Comparison of ENCODE assay signal across 8 cellular contexts in the genomic region with DNA sequence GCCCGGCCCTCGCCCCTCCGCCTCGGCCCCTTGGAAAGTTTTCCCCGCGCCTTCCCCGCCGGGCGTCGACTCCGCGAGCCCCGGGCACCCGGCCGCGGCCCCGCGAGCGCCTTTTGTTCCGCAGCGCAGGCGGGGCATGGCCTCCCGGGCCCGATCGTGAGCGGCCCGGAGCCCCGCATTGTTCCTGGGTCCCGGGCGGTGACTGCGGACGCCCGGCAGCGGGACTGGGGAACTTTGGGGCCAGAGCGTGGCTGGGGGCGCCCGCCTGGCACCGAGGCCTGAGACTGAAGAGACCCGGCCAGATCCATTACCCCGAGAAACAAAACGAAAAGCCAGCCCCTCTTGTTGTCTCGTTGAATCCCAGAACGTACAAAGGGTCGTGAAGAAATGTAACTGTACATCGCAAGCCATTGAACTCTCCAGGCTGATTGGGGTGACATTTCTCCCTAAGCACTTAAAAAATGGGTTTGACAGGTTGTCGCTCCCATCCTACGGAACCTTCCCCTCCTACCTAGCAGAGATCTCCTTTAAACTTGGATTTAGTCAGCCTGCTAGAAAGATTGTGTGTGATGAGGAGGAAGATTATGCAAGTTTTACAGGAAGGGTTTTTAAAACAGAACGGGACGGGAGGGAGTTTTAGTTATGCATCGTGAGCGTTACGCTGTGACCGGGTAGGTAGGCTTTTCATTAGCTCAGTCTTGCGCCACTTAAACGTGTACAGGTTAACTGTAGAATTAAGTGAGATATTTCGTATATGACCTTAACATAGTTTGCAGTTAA. TPM values are rescaled to one million over a fixed set of nuclear protein-coding genes. Genes with fewer than 3 reads are reported as not detected.
DNase-seq lines count a peak whose midpoint lies in the region; ATAC-seq and TF ChIP-seq lines count a peak whose summit lies in the region.

No MANE protein-coding gene starts in this region.

- DNase-seq in DND-41: peak; percentile 32
- peak; percentile 5 to 31 for DNase-seq in SJCRH30
- no peak for DNase-seq in chondrocyte (ENCODE audit: low spot score)
- no peak for DNase-seq in right lobe of liver
- DNase-seq in suprapubic skin (ENCODE audit: low spot score in 2 of 2): peak in 1 of 2 donors; percentile 65
- DNase-seq in NCI-H1048 (lab: John Stamatoyannopoulos, UW): no peak

- ATAC-seq in DND-41 (ENCODE audit: insufficient read depth, low read depth): peak; percentile 16
- peak; percentile 22 for ATAC-seq in GM19351 (IDR thresholded peaks at IDR 0.05; ENCODE audit: unreplicated experiment)
- peak; percentile 28 for ATAC-seq in HG03439 (IDR thresholded peaks at IDR 0.05; ENCODE audit: unreplicated experiment)
- ATAC-seq in right lobe of liver: peak; percentile 1 to 24 (median 18)

- H3K36me3 ChIP-seq in DND-41 (ENCODE audit: insufficient read depth, low read length) (peaks cover 9% of the 10 kb centered on the region; the same call in 1 of the 2 replicates), SJCRH30 (no peaks in the 10 kb centered on the region), right lobe of liver (no peaks in the 10 kb centered on the region), suprapubic skin (no peaks in the 10 kb centered on the region)

- H4K20me1 ChIP-seq in DND-41 (ENCODE audit: insufficient read depth, low read length): peaks cover 43% of the 10 kb centered on the region

- no peaks in the 10 kb centered on the region for H3K9me3 ChIP-seq in DND-41 (ENCODE audit: insufficient read depth, low read length, severe bottlenecking)
- H3K9me3 ChIP-seq in SJCRH30 (replicated peaks): no peaks in the 10 kb centered on the region
- H3K9me3 ChIP-seq in right lobe of liver: no peaks in the 10 kb centered on the region
- H3K9me3 ChIP-seq in suprapubic skin: no peaks in the 10 kb centered on the region

- no peak for TF ChIP-seq EP300 in suprapubic skin (IDR thresholded peaks at IDR 0.05)

- peaks cover 41% of the 10 kb centered on the region for H3K4me1 Mint-ChIP-seq in chondrocyte (ENCODE audit: low read depth)

- H3K27me3 Mint-ChIP-seq in chondrocyte (ENCODE audit: low read depth): no peaks in the 10 kb centered on the region

- H3K4me2 ChIP-seq in DND-41 (ENCODE audit: insufficient read depth, low read length): peak overlapping the region; percentile 72

- no peaks in the 10 kb centered on the region for H3K9me3 Mint-ChIP-seq in chondrocyte (ENCODE audit: low read depth)

- TF ChIP-seq CTCF in DND-41 (IDR thresholded peaks at IDR 0.05; ENCODE audit: borderline replicate concordance, extremely low read depth, low read length, poor library complexity, severe bottlenecking) (peak; percentile 3), chondrocyte (IDR thresholded peaks at IDR 0.05) (peak; percentile 23), right lobe of liver (IDR thresholded peaks at IDR 0.05) (no peak), suprapubic skin (IDR thresholded peaks at IDR 0.05) (no peak)

- peak overlapping the region; percentile 86 for H3K9ac ChIP-seq in DND-41 (ENCODE audit: low read depth, low read length)

- WGBS in right lobe of liver (ENCODE audit: insufficient coverage, low coverage, low lambda C conversion rate, missing lambda C conversion rate): under 1% methylated on average over 19 of the region's 56 CpGs
- under 1% methylated on average over 39 of the region's 56 CpGs for WGBS in suprapubic skin

- H2AFZ ChIP-seq in DND-41 (ENCODE audit: low read depth, low read length): peak overlapping the region; percentile 30

- peaks cover 58% of the 10 kb centered on the region for H3K79me2 ChIP-seq in DND-41 (ENCODE audit: insufficient read depth, low read length)

- H3K4me3 Mint-ChIP-seq in chondrocyte (ENCODE audit: unreplicated experiment): peak overlapping the region; percentile 86

- no peaks in the 10 kb centered on the region for H3K27me3 ChIP-seq in DND-41 (ENCODE audit: insufficient read depth, low read length, poor library complexity)
- H3K27me3 ChIP-seq in SJCRH30: no peaks in the 10 kb centered on the region
- H3K27me3 ChIP-seq in right lobe of liver: no peaks in the 10 kb centered on the region
- no peaks in the 10 kb centered on the region for H3K27me3 ChIP-seq in suprapubic skin

- no peaks in the 10 kb centered on the region for H3K36me3 Mint-ChIP-seq in chondrocyte (ENCODE audit: low read depth)

- TF ChIP-seq POLR2A in right lobe of liver (IDR thresholded peaks at IDR 0.05) (no peak), suprapubic skin (IDR thresholded peaks at IDR 0.05) (no peak)

- H3K4me1 ChIP-seq in DND-41 (ENCODE audit: insufficient read depth, low read length): peaks cover 47% of the 10 kb centered on the region
- H3K4me1 ChIP-seq in SJCRH30: no peaks in the 10 kb centered on the region; the same call in 1 of the 2 replicates
- peaks cover 0 to 10% (median 3%) of the 10 kb centered on the region in 4 donors for H3K4me1 ChIP-seq in right lobe of liver
- H3K4me1 ChIP-seq in suprapubic skin: peaks cover 52% of the 10 kb centered on the region

- H3K27ac ChIP-seq in DND-41 (ENCODE audit: low read length) (peak overlapping the region; percentile 85), SJCRH30 (peak overlapping the region; percentile 70), right lobe of liver (peak overlapping the region; percentile 67 to 91 (median 91)), suprapubic skin (peak overlapping the region; percentile 99)

- H3K4me3 ChIP-seq in DND-41 (ENCODE audit: low read depth in 1 of 2, low read length in 2 of 2) (peak overlapping the region; percentile 33 to 83), SJCRH30 (peak overlapping the region; percentile 97), right lobe of liver (peak overlapping the region; percentile 82 to 90 (median 87)), suprapubic skin (peak overlapping the region; percentile 100)

- peak overlapping the region; percentile 85 for H3K27ac Mint-ChIP-seq in chondrocyte (ENCODE audit: unreplicated experiment)

- intact Hi-C loops in right lobe of liver (cut with DNase I): no loop called here

RNA-seq across cellular contexts. Expression of gene METTL9, which starts 0.8 kb away (rescaled TPM):
- 103 and 125 TPM in 2 replicates for total RNA-seq in SJCRH30 (2014; rRNA removed; shearing (Covaris generic))
- 77.1 to 88.6 TPM (median 82.8 TPM) in 3 replicates for total RNA-seq in chondrocyte
- 10 to 100 TPM in 5 of 6 experiments, 1 to 10 TPM in 1; 9.6 to 29.3 (median 15.5) TPM for total RNA-seq in right lobe of liver
- total RNA-seq in suprapubic skin: 100 to 1,000 TPM in 1 of 4 donors, 10 to 100 TPM in 3; 76.3 to 105 (median 85.7) TPM

RNA-seq across cellular contexts. Expression of gene IGSF6, which starts 52.2 kb away (rescaled TPM):
- total RNA-seq in SJCRH30 (2014; rRNA removed; shearing (Covaris generic)): not detected in 2 replicates
- total RNA-seq in chondrocyte: not detected in 3 replicates
- total RNA-seq in right lobe of liver: 10 to 100 TPM in 1 of 6 experiments, 1 to 10 TPM in 5; 1.9 to 20.5 (median 3.4) TPM
- 1 to 10 TPM; 1.0 to 4.3 (median 1.3) TPM for total RNA-seq in suprapubic skin

Comparison
In these comparisons a context has a peak if more than half of its experiments do, and no peak if none do; other contexts are left out.
1. DNase-seq: peak in DND-41 (single experiment) and SJCRH30 (2 of 2); none in chondrocyte (single experiment), right lobe of liver (0 of 3) and NCI-H1048 (single experiment).
2. CTCF ChIP-seq: peak in DND-41 (single experiment) and chondrocyte (single experiment); none in right lobe of liver (0 of 4) and suprapubic skin (0 of 2).
3. Peak in every context shown above with its lines, with median percentiles within 50 percentile points of each other: ATAC-seq, H3K27ac ChIP-seq and H3K4me3 ChIP-seq.